9 cellular contexts compared by ENCODE assay signal in the genomic region with DNA sequence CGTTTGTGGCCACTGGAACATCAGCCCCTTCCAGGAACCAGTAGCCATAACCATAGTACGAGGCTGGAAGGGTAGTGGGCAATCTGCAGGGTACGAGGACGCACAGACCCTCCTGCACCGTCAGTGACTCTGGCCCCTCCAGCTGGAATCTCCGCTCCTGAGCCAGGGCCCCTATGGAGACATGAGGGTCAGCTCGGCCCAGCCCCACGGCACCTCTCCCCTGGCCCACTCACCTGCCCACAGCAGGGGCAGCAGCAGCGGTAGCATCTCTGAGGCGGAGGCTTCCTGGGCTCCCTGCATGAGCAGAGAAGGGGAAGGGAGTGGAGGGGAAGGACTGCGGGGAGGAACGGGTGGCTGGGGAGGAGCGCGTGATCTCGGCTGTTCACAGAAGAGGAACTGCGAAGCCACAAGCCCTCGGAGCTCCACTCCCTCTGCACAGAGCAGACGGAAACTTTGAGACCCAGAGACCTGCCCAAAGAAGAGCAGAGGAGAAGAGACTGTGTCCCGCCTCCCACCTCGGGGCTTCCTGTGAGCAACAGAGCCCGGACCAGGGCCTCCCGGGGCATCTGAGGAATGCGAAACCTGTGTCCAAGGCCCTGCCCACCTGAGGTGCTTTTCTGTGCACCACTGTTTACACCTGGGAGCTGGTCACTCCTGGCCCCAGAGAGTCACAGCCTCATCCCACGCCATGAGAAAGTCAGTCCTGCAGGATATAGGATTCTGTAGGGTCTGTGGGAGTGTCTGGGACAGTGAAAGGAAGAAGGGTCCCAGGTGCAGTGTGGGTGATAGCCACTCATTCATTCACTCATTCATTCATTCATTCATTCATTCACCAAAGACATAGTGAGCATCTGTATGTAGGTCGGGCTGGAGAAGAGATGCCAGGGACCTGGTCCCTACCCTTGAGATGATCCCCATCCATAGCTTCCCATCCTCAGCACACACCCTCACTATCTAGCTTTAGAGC. TPM values are rescaled to one million over a fixed set of nuclear protein-coding genes. Genes with fewer than 3 reads are reported as not detected.
A peak's percentile ranks its signal among the peaks of the same experiment; 100 is the strongest.
DNase-seq lines count a peak whose midpoint lies in the region; ATAC-seq and TF ChIP-seq lines count a peak whose summit lies in the region.
"Had no signal": no experiment of that assay in that cellular context is flagged by ENCODE, and none has a peak within 500 bp of the region (broad histone marks: within the 10 kb centered on the region; RNA-seq: fewer than 3 reads in every experiment).

Gene SIGLEC6, minus strand, starts transcription at position 322 of the 967 bp plus-strand sequence. Its CDS starts 22 bp downstream, at position 300.

- no peak within 1 kb of the TSS for H3K4me3 ChIP-seq in HCT116 (replicated peaks in 1 of 2; ENCODE audit: low read depth in 1 of 2, low read length in 2 of 2)
- peak within 1 kb of the TSS; percentile 3 for H3K4me3 ChIP-seq in lower lobe of right lung

- RAD21 ChIA-PET in HCT116 (lab: Charles Lee; ENCODE audit: low non-redundant PET in 1 of 2, low total read pairs in 2 of 2, uncharacterized antibody in 2 of 2, unreplicated experiment in 2 of 2) = no interaction called here

- no peaks in the 10 kb centered on the region for H3K9me2 ChIP-seq in HCT116 (ENCODE audit: insufficient read depth)

- ATAC-seq in HCT116 = 0 out of 2 replicates have a peak, but pooled peaks have one; percentile 17
- ATAC-seq in lower lobe of right lung = peak; percentile 78 to 92
- ATAC-seq in GM19452 (IDR thresholded peaks at IDR 0.05; ENCODE audit: unreplicated experiment) = no peak

- no peaks in the 10 kb centered on the region for H3K79me2 ChIP-seq in HCT116 (ENCODE audit: insufficient read depth, low read length)

- no peaks in the 10 kb centered on the region for H3K36me3 ChIP-seq in HCT116 (ENCODE audit: control insufficient read depth in 1 of 2, insufficient read depth in 2 of 2, low read length in 2 of 2)
- no peaks in the 10 kb centered on the region for H3K36me3 ChIP-seq in lower lobe of right lung

- no peak for TF ChIP-seq RAD21 in HCT116 (IDR thresholded peaks at IDR 0.05; ENCODE audit: low read depth)

- no peak within 1 kb of the TSS for H3K9ac ChIP-seq in HCT116 (ENCODE audit: low read length)

- BruUV-seq in HCT116 (replicated peaks; lab: Mats Ljungman, UMichigan) = no TSS peak

- H3K9me3 Mint-ChIP-seq in T-helper 2 cell treated with Interferon-gamma antibody and Interleukin-4, amounts not matched to agents 5 μg/mL and 100 μg/mL, for 36 hours = no peaks in the 10 kb centered on the region

- H3K27ac ChIP-seq in HCT116 (ENCODE audit: low read depth, low read length) (no peak within 1 kb of the TSS), lower lobe of right lung (no peak within 1 kb of the TSS)

- DNase-seq in GM10266 (ENCODE audit: extremely low spot score) = peak; percentile 56
- no peak for DNase-seq in HCT116 (ENCODE audit: low read depth, low spot score)
- DNase-seq in T-helper 2 cell treated with Interferon-gamma antibody and Interleukin-4, amounts not matched to agents 5 μg/mL and 100 μg/mL, for 36 hours (ENCODE audit: low spot score) = peak; percentile 45
- peak; percentile 84 for DNase-seq in lower lobe of right lung
- DNase-seq in NCI-H1092 (lab: John Stamatoyannopoulos, UW) = no peak
- DNase-seq in amniotic stem cell (lab: John Stamatoyannopoulos, UW) = no peak
- DNase-seq in NCI-H1417 treated with DMSO at 0.1 percent for 48 hours (lab: John Stamatoyannopoulos, UW) = no peak

- TF ChIP-seq CTCF in GM10266 (IDR thresholded peaks at IDR 0.05; ENCODE audit: control insufficient read depth, insufficient read depth, low read depth, missing control alignments) (no peak), HCT116 (IDR thresholded peaks at IDR 0.05 in 2 of 3, conservative IDR thresholded peaks at IDR 0.05 in 1 of 3; ENCODE audit: borderline replicate concordance in 1 of 3, insufficient read depth in 1 of 3, low read depth in 2 of 3, low read length in 2 of 3) (no peak), lower lobe of right lung (IDR thresholded peaks at IDR 0.05) (no peak)

- no peak for TF ChIP-seq POLR2A in HCT116 (IDR thresholded peaks at IDR 0.05; ENCODE audit: borderline replicate concordance, extremely low read depth, insufficient read depth, insufficient read length)

- POLR2A ChIA-PET in HCT116 (lab: Charles Lee) = no interaction called here

- H3K4me1 ChIP-seq in HCT116 (ENCODE audit: control insufficient read depth in 1 of 2, insufficient read depth in 2 of 2, low read length in 2 of 2) (no peaks in the 10 kb centered on the region), lower lobe of right lung (no peaks in the 10 kb centered on the region)

- H3K9me3 ChIP-seq in HCT116 (ENCODE audit: control insufficient read depth in 1 of 2, insufficient read depth in 1 of 2, low read depth in 1 of 2, low read length in 2 of 2) (no peaks in the 10 kb centered on the region), lower lobe of right lung (no peaks in the 10 kb centered on the region)

- intact Hi-C loops in HCT116 (cut with micrococcal nuclease) = no loop called here
- intact Hi-C loops in lower lobe of right lung (cut with DNase I) = no loop called here

- no peaks in the 10 kb centered on the region for H3K36me3 Mint-ChIP-seq in T-helper 2 cell treated with Interferon-gamma antibody and Interleukin-4, amounts not matched to agents 5 μg/mL and 100 μg/mL, for 36 hours (ENCODE audit: low read depth)

- peaks cover 12% of the 10 kb centered on the region for H3K4me1 Mint-ChIP-seq in T-helper 2 cell treated with Interferon-gamma antibody and Interleukin-4, amounts not matched to agents 5 μg/mL and 100 μg/mL, for 36 hours (ENCODE audit: low read depth)

- H3K4me3 Mint-ChIP-seq in T-helper 2 cell treated with Interferon-gamma antibody and Interleukin-4, amounts not matched to agents 5 μg/mL and 100 μg/mL, for 36 hours = peak within 1 kb of the TSS; percentile 48

- no peak within 1 kb of the TSS for H3K27ac Mint-ChIP-seq in T-helper 2 cell treated with Interferon-gamma antibody and Interleukin-4, amounts not matched to agents 5 μg/mL and 100 μg/mL, for 36 hours

- H3K27me3 ChIP-seq in HCT116 (ENCODE audit: insufficient read depth, low read length) = peaks cover 75% of the 10 kb centered on the region
- H3K27me3 ChIP-seq in lower lobe of right lung (ENCODE audit: low read depth) = no peaks in the 10 kb centered on the region

- H3K27me3 Mint-ChIP-seq in T-helper 2 cell treated with Interferon-gamma antibody and Interleukin-4, amounts not matched to agents 5 μg/mL and 100 μg/mL, for 36 hours (ENCODE audit: low read depth) = peaks cover 67% of the 10 kb centered on the region

- H4K20me1 ChIP-seq in HCT116 (ENCODE audit: insufficient read depth) = no peaks in the 10 kb centered on the region

- CTCF ChIA-PET in HCT116 (lab: Charles Lee) = no interaction called here

- no peak within 1 kb of the TSS for H3K4me2 ChIP-seq in HCT116 (ENCODE audit: low read length)

- H2AFZ ChIP-seq in HCT116 (ENCODE audit: low read depth, low read length, poor library complexity, severe bottlenecking) = no peak within 1 kb of the TSS

TF ChIP-seq in HCT116, 20 proteins besides CTCF, POLR2A, EP300 and RAD21 (continues in another document):
- TF ChIP-seq JUND (IDR thresholded peaks at IDR 0.05) (no peak), EZH2 (IDR thresholded peaks at IDR 0.05) (no peak), SP1 (IDR thresholded peaks at IDR 0.05; ENCODE audit: low read depth) (no peak), ZFX (IDR thresholded peaks at IDR 0.05) (no peak), FOSL1 (IDR thresholded peaks at IDR 0.05; ENCODE audit: low read depth) (no peak), SRF (IDR thresholded peaks at IDR 0.05; ENCODE audit: low read depth) (no peak), ELF1 (IDR thresholded peaks at IDR 0.05; ENCODE audit: borderline replicate concordance, low read depth) (no peak), SIN3A (IDR thresholded peaks at IDR 0.05; ENCODE audit: low read depth) (no peak), YY1 (IDR thresholded peaks at IDR 0.05; ENCODE audit: extremely low read depth, insufficient replicate concordance, low read depth, low read length) (no peak), TCF7L2 (IDR thresholded peaks at IDR 0.05; ENCODE audit: borderline replicate concordance, extremely low read depth, insufficient read depth, insufficient read length) (no peak), CEBPB (IDR thresholded peaks at IDR 0.05; ENCODE audit: low read depth) (no peak), EZH2phosphoT487 (IDR thresholded peaks at IDR 0.05; ENCODE audit: borderline replicate concordance) (no peak)
- TF ChIP-seq, protein P1, sequence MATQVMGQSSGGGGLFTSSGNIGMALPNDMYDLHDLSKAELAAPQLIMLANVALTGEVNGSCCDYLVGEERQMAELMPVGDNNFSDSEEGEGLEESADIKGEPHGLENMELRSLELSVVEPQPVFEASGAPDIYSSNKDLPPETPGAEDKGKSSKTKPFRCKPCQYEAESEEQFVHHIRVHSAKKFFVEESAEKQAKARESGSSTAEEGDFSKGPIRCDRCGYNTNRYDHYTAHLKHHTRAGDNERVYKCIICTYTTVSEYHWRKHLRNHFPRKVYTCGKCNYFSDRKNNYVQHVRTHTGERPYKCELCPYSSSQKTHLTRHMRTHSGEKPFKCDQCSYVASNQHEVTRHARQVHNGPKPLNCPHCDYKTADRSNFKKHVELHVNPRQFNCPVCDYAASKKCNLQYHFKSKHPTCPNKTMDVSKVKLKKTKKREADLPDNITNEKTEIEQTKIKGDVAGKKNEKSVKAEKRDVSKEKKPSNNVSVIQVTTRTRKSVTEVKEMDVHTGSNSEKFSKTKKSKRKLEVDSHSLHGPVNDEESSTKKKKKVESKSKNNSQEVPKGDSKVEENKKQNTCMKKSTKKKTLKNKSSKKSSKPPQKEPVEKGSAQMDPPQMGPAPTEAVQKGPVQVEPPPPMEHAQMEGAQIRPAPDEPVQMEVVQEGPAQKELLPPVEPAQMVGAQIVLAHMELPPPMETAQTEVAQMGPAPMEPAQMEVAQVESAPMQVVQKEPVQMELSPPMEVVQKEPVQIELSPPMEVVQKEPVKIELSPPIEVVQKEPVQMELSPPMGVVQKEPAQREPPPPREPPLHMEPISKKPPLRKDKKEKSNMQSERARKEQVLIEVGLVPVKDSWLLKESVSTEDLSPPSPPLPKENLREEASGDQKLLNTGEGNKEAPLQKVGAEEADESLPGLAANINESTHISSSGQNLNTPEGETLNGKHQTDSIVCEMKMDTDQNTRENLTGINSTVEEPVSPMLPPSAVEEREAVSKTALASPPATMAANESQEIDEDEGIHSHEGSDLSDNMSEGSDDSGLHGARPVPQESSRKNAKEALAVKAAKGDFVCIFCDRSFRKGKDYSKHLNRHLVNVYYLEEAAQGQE (IDR thresholded peaks at IDR 0.05; ENCODE audit: low read depth) = no peak

RNA-seq across cellular contexts. Expression of gene SIGLEC6, which starts in this region (rescaled TPM):
- not detected for total RNA-seq in HCT116 (2021; ENCODE audit: unreplicated experiment)
- polyA plus RNA-seq in HCT116 (2012) = not detected in 2 replicates
- 6.5 TPM for total RNA-seq in lower lobe of right lung
- total RNA-seq: epithelial cell of proximal tubule had no signal

Comparison
In these comparisons a context has a peak if more than half of its experiments do, and no peak if none do; other contexts are left out.
1. Peak in ATAC-seq in HCT116; RNA of the gene not detected or under 1 TPM.
2. DNase-seq: peak in GM10266 (single experiment), T-helper 2 cell treated with Interferon-gamma antibody and Interleukin-4, amounts not matched to agents 5 μg/mL and 100 μg/mL, for 36 hours (single experiment) and lower lobe of right lung (single experiment); none in HCT116 (single experiment), NCI-H1092 (single experiment), amniotic stem cell (single experiment) and NCI-H1417 treated with DMSO at 0.1 percent for 48 hours (single experiment).